Comparison of ENCODE assay signal across 8 cellular contexts in the genomic region with DNA sequence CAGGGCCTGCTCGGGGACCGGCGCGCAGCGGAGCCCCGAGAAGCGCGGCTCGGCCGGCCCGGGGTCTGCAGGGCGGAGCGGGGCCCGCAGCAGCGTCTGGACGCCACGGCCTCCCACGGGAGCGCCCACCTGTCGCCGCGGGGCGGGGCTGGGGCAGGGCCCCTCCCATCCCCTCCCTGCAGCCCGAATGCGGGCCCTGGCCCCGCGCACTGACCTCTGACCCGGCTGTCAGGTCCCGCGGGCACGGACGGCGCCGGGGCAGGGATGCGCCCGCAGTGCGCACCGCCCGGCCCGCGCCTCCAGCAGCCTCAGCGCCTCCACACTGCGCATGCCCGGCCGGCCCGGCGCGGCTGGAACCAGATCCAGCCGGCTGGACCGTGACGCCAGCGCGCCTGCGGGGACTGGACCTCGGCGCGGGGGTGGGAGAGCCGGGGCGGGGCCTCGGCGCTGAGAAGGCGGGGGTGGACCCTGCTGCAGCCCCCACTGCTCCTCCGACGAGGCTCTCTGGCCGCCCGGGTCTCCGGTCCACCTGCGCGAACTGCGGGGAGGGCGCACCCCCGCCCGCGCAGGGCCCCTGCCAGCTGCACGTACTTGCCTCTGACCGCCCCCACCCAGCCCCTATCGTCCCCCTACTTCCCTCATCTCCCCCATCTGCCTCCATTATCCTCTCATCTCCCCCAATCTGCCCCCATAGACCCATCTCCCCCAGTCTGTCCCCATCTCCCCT. TPM values are rescaled to one million over a fixed set of nuclear protein-coding genes. Genes with fewer than 3 reads are reported as not detected.
A peak's percentile ranks its signal among the peaks of the same experiment; 100 is the strongest.
DNase-seq lines count a peak whose midpoint lies in the region; ATAC-seq and TF ChIP-seq lines count a peak whose summit lies in the region.

No MANE protein-coding gene starts in this region.

- H3K27me3 Mint-ChIP-seq in IgD-negative memory B cell = peaks cover 9% of the 10 kb centered on the region

- peak overlapping the region in 3 of 4 donors; percentile 55 to 92 (median 81) for H3K4me3 Mint-ChIP-seq in IgD-negative memory B cell

- peaks cover 31 to 42% (median 39%) of the 10 kb centered on the region in 3 donors for H3K4me1 Mint-ChIP-seq in IgD-negative memory B cell

- DNase-seq in DMS53 treated with DMSO at 0.1 percent for 48 hours (lab: John Stamatoyannopoulos, UW; ENCODE audit: unreplicated experiment) (peak; percentile 58), SHP77 (lab: John Stamatoyannopoulos, UW) (peak; percentile 93 to 98), glomerular visceral epithelial cell (ENCODE audit: extremely low spot score) (peak; percentile 90), omental fat pad (ENCODE audit: low spot score) (peak; percentile 64), superior temporal gyrus (ENCODE audit: extremely low spot score) (peak; percentile 83)
- peak; percentile 86 for DNase-seq in activated naive CD4-positive, alpha-beta T cell treated with anti-CD3 and anti-CD28 coated beads, Interleukin-2, amount 50 U/mL, for 16 hours

- H3K27ac Mint-ChIP-seq in IgD-negative memory B cell = peak overlapping the region in 2 of 3 donors; percentile 88 to 94

- peaks cover 3% of the 10 kb centered on the region for H3K36me3 Mint-ChIP-seq in IgD-negative memory B cell

- peak; percentile 44 for ATAC-seq in GM21529 (IDR thresholded peaks at IDR 0.05; ENCODE audit: unreplicated experiment)
- ATAC-seq in omental fat pad (ENCODE audit: low FRiP score) = peak; percentile 95

- TF ChIP-seq CTCF in omental fat pad (IDR thresholded peaks at IDR 0.05) = no peak

- peaks cover 0 to 2% (median 0%) of the 10 kb centered on the region in 3 donors for H3K9me3 Mint-ChIP-seq in IgD-negative memory B cell

RNA-seq across cellular contexts. Expression of gene GPR146, which starts 16.1 kb away (rescaled TPM):
- polyA plus RNA-seq in IgD-negative memory B cell = 2.6 TPM
- 10 to 100 TPM; 29.6 to 89.8 (median 56.9) TPM for total RNA-seq in omental fat pad

RNA-seq across cellular contexts. Expression of gene CYP2W1, which starts 45.2 kb away (rescaled TPM):
- not detected for polyA plus RNA-seq in IgD-negative memory B cell
- total RNA-seq in omental fat pad = not detected

RNA-seq across cellular contexts. Expression of gene COX19, which starts 52.9 kb away (rescaled TPM):
- 26.7 TPM for polyA plus RNA-seq in IgD-negative memory B cell
- total RNA-seq in omental fat pad = 10 to 100 TPM in 2 of 4 donors, 1 to 10 TPM in 2; 8.1 to 16.9 (median 10.0) TPM

RNA-seq across cellular contexts. Expression of gene GPER1, which starts 59.7 kb away (rescaled TPM):
- 0.66 TPM for polyA plus RNA-seq in IgD-negative memory B cell
- 10 to 100 TPM in 1 of 4 donors, 1 to 10 TPM in 3; 3.2 to 18.9 (median 4.1) TPM for total RNA-seq in omental fat pad

Comparison
In these comparisons a context has a peak if more than half of its experiments do, and no peak if none do; other contexts are left out.
1. Peak in every context shown above with its lines: DNase-seq and ATAC-seq.